ENCODE assay signal across 10 cellular contexts in the genomic region with DNA sequence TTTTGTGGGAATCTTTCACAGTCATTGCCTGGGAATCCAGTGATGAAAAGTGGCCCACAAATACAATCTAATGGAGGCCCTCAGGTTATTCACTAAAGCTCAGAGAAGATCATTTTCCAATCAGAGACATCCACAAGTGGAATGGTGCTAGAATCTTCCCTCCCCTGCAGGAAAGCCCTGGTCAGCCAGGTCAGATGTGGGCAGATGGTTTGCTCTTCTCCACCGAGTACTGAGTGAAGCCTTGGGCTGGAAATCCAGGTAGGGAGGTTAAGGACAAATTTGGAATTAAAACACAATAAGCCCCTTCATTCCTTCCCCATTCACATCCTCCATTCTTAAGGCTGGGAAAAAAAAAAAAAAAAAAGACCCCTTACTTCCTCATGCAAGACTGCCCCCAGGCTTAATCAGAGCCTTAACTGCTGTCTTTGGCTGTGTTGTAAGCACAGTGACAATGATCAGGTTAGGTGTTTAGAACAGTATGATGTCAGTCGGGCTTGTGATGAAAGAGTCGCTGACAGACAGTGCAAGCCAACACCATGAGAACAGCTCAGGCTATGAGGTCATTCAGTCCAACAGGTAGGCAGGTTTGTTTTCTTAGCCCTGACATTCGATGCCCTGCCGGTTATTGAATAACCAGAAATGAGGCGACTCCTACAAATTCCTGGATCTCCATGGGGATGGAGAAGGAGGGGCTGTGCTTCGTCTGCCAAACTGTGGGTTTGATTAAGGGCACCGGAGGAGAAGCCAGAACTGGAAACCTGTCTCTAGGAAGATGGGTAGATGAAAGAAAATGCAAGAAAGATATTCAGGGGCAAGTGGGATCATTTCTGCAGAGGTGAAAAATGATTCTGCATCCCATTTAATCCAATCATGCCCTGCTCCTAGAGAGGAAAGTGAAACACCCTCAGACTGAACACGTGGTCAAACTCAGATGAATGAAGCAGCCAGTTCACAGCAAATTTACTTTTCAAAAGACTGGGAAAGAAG. TPM values are rescaled to one million over a fixed set of nuclear protein-coding genes. Genes with fewer than 3 reads are reported as not detected.
DNase-seq lines count a peak whose midpoint lies in the region; ATAC-seq and TF ChIP-seq lines count a peak whose summit lies in the region.
"Had no signal": no experiment of that assay in that cellular context is flagged by ENCODE, and none has a peak within 500 bp of the region (broad histone marks: within the 10 kb centered on the region; RNA-seq: fewer than 3 reads in every experiment).

No MANE protein-coding gene starts in this region.

- no peaks in the 10 kb centered on the region for H3K9me3 Mint-ChIP-seq in neural progenitor cell
- H3K9me3 Mint-ChIP-seq in CD8-positive, alpha-beta memory T cell: no peaks in the 10 kb centered on the region
- H3K9me3 Mint-ChIP-seq: activated T-cell treated with anti-CD3 and anti-CD28 coated beads, Interleukin-2, amount 50 U/mL, for 4 hours; stimulated activated effector memory CD8-positive, alpha-beta T cell treated with anti-CD3 and anti-CD28 coated beads, Interleukin-12 subunit alpha, Interleukin-12 subunit beta, amount 100 ng/mL, for 72 hours had no signal

- H3K36me3 ChIP-seq in colonic mucosa (no peaks in the 10 kb centered on the region), neural progenitor cell (no peaks in the 10 kb centered on the region)
- no peaks in the 10 kb centered on the region for H3K36me3 ChIP-seq in CD8-positive, alpha-beta memory T cell (ENCODE audit: insufficient read depth, low read length)

- peak overlapping the region; percentile 7 for H3K4me2 ChIP-seq in neural progenitor cell

- H3K9ac ChIP-seq in colonic mucosa (ENCODE audit: low read depth in 2 of 2, low read length in 2 of 2) (peak overlapping the region in 1 of 2 donors; percentile 49), neural progenitor cell (no peak overlapping the region)

- H3K27ac ChIP-seq in colonic mucosa: peak overlapping the region; percentile 60
- H3K27ac ChIP-seq in neural progenitor cell: no peak overlapping the region
- no peak overlapping the region for H3K27ac ChIP-seq in CD8-positive, alpha-beta memory T cell (ENCODE audit: low read depth, low read length)

- H3K4me3 ChIP-seq in colonic mucosa: no peak overlapping the region
- H3K4me3 ChIP-seq in neural progenitor cell: no peak overlapping the region
- H3K4me3 ChIP-seq in CD8-positive, alpha-beta memory T cell (ENCODE audit: low read length): no peak overlapping the region

- no peaks in the 10 kb centered on the region for H3K4me1 ChIP-seq in colonic mucosa
- H3K4me1 ChIP-seq in neural progenitor cell: peaks cover 20% of the 10 kb centered on the region
- H3K4me1 ChIP-seq in CD8-positive, alpha-beta memory T cell (ENCODE audit: insufficient read depth, low read length): no peaks in the 10 kb centered on the region

- no peak overlapping the region for H2AFZ ChIP-seq in neural progenitor cell (replicated peaks)

- H3K4me3 Mint-ChIP-seq in neural progenitor cell: no peak overlapping the region
- H3K4me3 Mint-ChIP-seq in CD8-positive, alpha-beta memory T cell: no peak overlapping the region
- H3K4me3 Mint-ChIP-seq: activated T-cell treated with anti-CD3 and anti-CD28 coated beads, Interleukin-2, amount 50 U/mL, for 4 hours; stimulated activated effector memory CD8-positive, alpha-beta T cell treated with anti-CD3 and anti-CD28 coated beads, Interleukin-12 subunit alpha, Interleukin-12 subunit beta, amount 100 ng/mL, for 72 hours had no signal

- POLR2A ChIA-PET in CD8-positive, alpha-beta memory T cell (lab: Charles Lee): no interaction called here

- no peaks in the 10 kb centered on the region for H3K79me2 ChIP-seq in neural progenitor cell (ENCODE audit: low read depth)

- H4K20me1 ChIP-seq in neural progenitor cell (ENCODE audit: low read depth): no peaks in the 10 kb centered on the region

- DNase-seq in H4 (ENCODE audit: low spot score) (peak; percentile 44), NCI-H2107 treated with DMSO at 0.1 percent for 48 hours (lab: John Stamatoyannopoulos, UW; ENCODE audit: unreplicated experiment) (peak; percentile 97), colonic mucosa (peak; percentile 87), neural progenitor cell (ENCODE audit: low spot score) (no peak)
- DNase-seq in stimulated activated CD4-positive, alpha-beta T cell treated with anti-CD3 and anti-CD28 coated beads, Interleukin-15, amount 100 ng/mL, for 24 hours: no peak
- DNase-seq in activated CD4-positive, alpha-beta T cell treated with anti-CD3 and anti-CD28 coated beads for 1 hour: no peak
- DNase-seq in CD8-positive, alpha-beta memory T cell: no peak
- DNase-seq: activated T-cell treated with anti-CD3 and anti-CD28 coated beads, Interleukin-2, amount 50 U/mL, for 4 hours had no signal

- peaks cover 3% of the 10 kb centered on the region for H3K27me3 Mint-ChIP-seq in neural progenitor cell (ENCODE audit: insufficient read depth, low read depth)
- peaks cover 6 to 25% of the 10 kb centered on the region in 2 donors for H3K27me3 Mint-ChIP-seq in CD8-positive, alpha-beta memory T cell

- no peaks in the 10 kb centered on the region for H3K36me3 Mint-ChIP-seq in neural progenitor cell
- H3K36me3 Mint-ChIP-seq in CD8-positive, alpha-beta memory T cell: no peaks in the 10 kb centered on the region
- H3K36me3 Mint-ChIP-seq: stimulated activated effector memory CD8-positive, alpha-beta T cell treated with anti-CD3 and anti-CD28 coated beads, Interleukin-12 subunit alpha, Interleukin-12 subunit beta, amount 100 ng/mL, for 72 hours had no signal

- CTCF ChIA-PET in CD8-positive, alpha-beta memory T cell (lab: Charles Lee): no interaction called here

- H3K27me3 ChIP-seq in colonic mucosa (no peaks in the 10 kb centered on the region), neural progenitor cell (no peaks in the 10 kb centered on the region)
- H3K27me3 ChIP-seq in CD8-positive, alpha-beta memory T cell (ENCODE audit: insufficient read depth, low read length, poor library complexity, severe bottlenecking): no peaks in the 10 kb centered on the region

- H3K9me3 ChIP-seq in colonic mucosa (no peaks in the 10 kb centered on the region), neural progenitor cell (ENCODE audit: low read depth) (no peaks in the 10 kb centered on the region)
- H3K9me3 ChIP-seq in CD8-positive, alpha-beta memory T cell (ENCODE audit: low read length): no peaks in the 10 kb centered on the region

- intact Hi-C loops in colonic mucosa (cut with DNase I): no loop called here

- H3F3A ChIP-seq in neural progenitor cell (ENCODE audit: low read depth): peaks cover 10% of the 10 kb centered on the region

- H3K27ac Mint-ChIP-seq in neural progenitor cell: no peak overlapping the region
- no peak overlapping the region for H3K27ac Mint-ChIP-seq in CD8-positive, alpha-beta memory T cell
- H3K27ac Mint-ChIP-seq: stimulated activated effector memory CD8-positive, alpha-beta T cell treated with anti-CD3 and anti-CD28 coated beads, Interleukin-12 subunit alpha, Interleukin-12 subunit beta, amount 100 ng/mL, for 72 hours had no signal

- H3K4me1 Mint-ChIP-seq in neural progenitor cell: peaks cover 20% of the 10 kb centered on the region
- no peaks in the 10 kb centered on the region for H3K4me1 Mint-ChIP-seq in CD8-positive, alpha-beta memory T cell
- H3K4me1 Mint-ChIP-seq: stimulated activated effector memory CD8-positive, alpha-beta T cell treated with anti-CD3 and anti-CD28 coated beads, Interleukin-12 subunit alpha, Interleukin-12 subunit beta, amount 100 ng/mL, for 72 hours had no signal

- TF ChIP-seq CTCF in colonic mucosa (IDR thresholded peaks at IDR 0.05) (no peak), neural progenitor cell (IDR thresholded peaks at IDR 0.05) (no peak)

- no peak for ATAC-seq in HG02885 (IDR thresholded peaks at IDR 0.05; ENCODE audit: poor library complexity, unreplicated experiment)
- ATAC-seq: activated T-cell treated with anti-CD3 and anti-CD28 coated beads, Interleukin-2, amount 50 U/mL, for 4 hours; stimulated activated effector memory CD8-positive, alpha-beta T cell treated with anti-CD3 and anti-CD28 coated beads, Interleukin-12 subunit alpha, Interleukin-12 subunit beta, amount 100 ng/mL, for 72 hours had no signal

RNA-seq across cellular contexts. Expression of gene HES1, which starts 23.5 kb away (rescaled TPM):
- total RNA-seq in H4 (2014; rRNA removed; shearing (Covaris generic)): 19.3 and 22.5 TPM in 2 replicates
- total RNA-seq in colonic mucosa (100 to 1,000 TPM; 102 TPM), neural progenitor cell (ENCODE audit: low replicate concordance) (66.5 and 71.3 TPM in 2 replicates)
- total RNA-seq in CD8-positive, alpha-beta memory T cell: not detected
- not detected for polyA plus RNA-seq in CD8-positive, alpha-beta memory T cell

Comparison
In these comparisons a context has a peak if more than half of its experiments do, and no peak if none do; other contexts are left out.
1. DNase-seq: peak in H4 (single experiment), NCI-H2107 treated with DMSO at 0.1 percent for 48 hours (single experiment) and colonic mucosa (single experiment); none in neural progenitor cell (single experiment), stimulated activated CD4-positive, alpha-beta T cell treated with anti-CD3 and anti-CD28 coated beads, Interleukin-15, amount 100 ng/mL, for 24 hours (single experiment), activated CD4-positive, alpha-beta T cell treated with anti-CD3 and anti-CD28 coated beads for 1 hour (single experiment) and CD8-positive, alpha-beta memory T cell (0 of 5).
2. RNA of gene HES1, which starts 23.5 kb away (total RNA-seq): 102 TPM in colonic mucosa, 66.5 to 71.3 TPM in neural progenitor cell and 19.3 to 22.5 TPM in H4; not detected in CD8-positive, alpha-beta memory T cell; every median in the first group is over 10 times any median in the second.